ENCODE assay signal across 20 cellular contexts in the genomic region with DNA sequence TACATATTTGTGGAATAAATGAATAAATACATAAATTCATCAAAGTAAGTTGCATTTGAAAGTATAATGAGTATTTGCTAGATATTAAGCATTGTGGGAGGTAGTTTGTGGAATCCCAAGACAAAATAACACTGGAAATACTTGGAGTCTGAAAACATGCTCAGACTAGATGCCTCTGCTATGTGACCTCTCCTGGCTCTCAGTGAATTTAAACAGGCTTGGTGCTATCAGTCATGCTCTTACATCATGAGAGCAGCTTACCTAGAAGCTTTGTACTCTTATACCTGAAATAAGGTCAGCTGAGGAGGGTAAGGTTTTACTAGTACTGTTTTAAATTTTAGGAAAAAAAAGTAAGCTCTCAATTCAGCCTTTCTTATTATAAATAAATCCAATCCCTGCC.
"Had no signal": no experiment of that assay in that cellular context is flagged by ENCODE, and none has a peak within 500 bp of the region (broad histone marks: within the 10 kb centered on the region; RNA-seq: fewer than 3 reads in every experiment).

No MANE protein-coding gene starts in this region.

- H3K4me1 ChIP-seq: uterus had no signal

- H3K4me3 ChIP-seq: body of pancreas, left lung, thyroid gland, uterus had no signal

- H3K27ac ChIP-seq: body of pancreas, left lung, thyroid gland, uterus had no signal

- FAIRE-seq: endothelial cell of umbilical vein, islet of Langerhans, TTC549 had no signal

- ATAC-seq: activated CD8-positive, alpha-beta T cell treated with anti-CD3 and anti-CD28 coated beads, Interleukin-2, amount 10 ng/mL, durations not matched to agents 7 days and 5 days; activated naive CD4-positive, alpha-beta T cell treated with anti-CD3 and anti-CD28 coated beads, Interleukin-2, amount 50 U/mL, for 72 hours; body of pancreas; left lung; naive thymus-derived CD8-positive, alpha-beta T cell; stimulated activated naive B cell treated with anti-CD40 and anti-IgM and Interleukin-4, amounts not matched to agents 10 μg/mL and 1 μg/mL and 100 μg/mL, for 72 hours had no signal

- H3K36me3 ChIP-seq: left lung, thyroid gland, uterus had no signal

- H3K27me3 ChIP-seq: body of pancreas, left lung, thyroid gland, uterus had no signal

- H3K9me3 ChIP-seq: body of pancreas, left lung, thyroid gland, uterus had no signal

- DNase-seq: activated B cell treated with CpG ODN at 0.5 μM for 24 hours; activated CD4-positive, alpha-beta T cell treated with anti-CD3 and anti-CD28 coated beads for 48 hours; activated CD8-positive, alpha-beta memory T cell treated with anti-CD3 and anti-CD28 coated beads, Interleukin-2, amount 50 U/mL, for 4 hours; activated CD8-positive, alpha-beta T cell treated with anti-CD3 and anti-CD28 coated beads, Interleukin-2, amount 10 ng/mL, durations not matched to agents 7 days and 5 days; activated gamma-delta T cell; activated T-cell treated with anti-CD3 and anti-CD28 coated beads, Interleukin-2, amount 50 U/mL, for 48 hours; amygdala; body of pancreas; cortex of kidney; effector CD8-positive, alpha-beta T cell; left lung; naive thymus-derived CD8-positive, alpha-beta T cell; stimulated activated CD4-positive, alpha-beta T cell treated with anti-CD3 and anti-CD28 coated beads, Interleukin-12 subunit alpha, Interleukin-12 subunit beta, amount 100 ng/mL, for 4 hours; stimulated activated naive B cell treated with anti-CD40 and anti-IgM and Interleukin-4, amounts not matched to agents 10 μg/mL and 1 μg/mL and 100 μg/mL, for 72 hours; thyroid gland; uterus had no signal
